8 cellular contexts compared by ENCODE assay signal in genomic region chr20:26207967-26208295, GRCh38.
A peak's percentile ranks its signal among the peaks of the same experiment; 100 is the strongest.
DNase-seq lines count a peak whose midpoint lies in the region; TF ChIP-seq lines count a peak whose summit lies in the region.
"Not testable (repeated sequence)": the region's sequence is repeated elsewhere in the genome, so short reads cannot be mapped to it uniquely, and the experiment has no call there.

No MANE protein-coding gene starts in this region.

- peaks cover 8 to 17% (median 10%) of the 10 kb centered on the region in 4 donors for H3K4me1 Mint-ChIP-seq in CD4-positive, alpha-beta memory T cell
- peaks cover 17% of the 10 kb centered on the region for H3K4me1 Mint-ChIP-seq in activated naive CD4-positive, alpha-beta T cell treated with anti-CD3 and anti-CD28 coated beads, Interleukin-2, amount 10 ng/mL, durations not matched to agents 7 days and 5 days
- not testable (repeated sequence) for H3K4me1 Mint-ChIP-seq in progenitor cell of endocrine pancreas (ENCODE audit: low read depth)

- not testable (repeated sequence) for TF ChIP-seq POLR2A in esophagus muscularis mucosa (IDR thresholded peaks at IDR 0.05; ENCODE audit: low read depth)

- H3K9me3 ChIP-seq in CD4-positive, alpha-beta memory T cell (ENCODE audit: control insufficient read depth in 1 of 2, low read length in 2 of 2); MG63; esophagus muscularis mucosa; subcutaneous abdominal adipose tissue (ENCODE audit: control insufficient read depth in 5 of 5, low read length in 5 of 5): not testable (repeated sequence)

- not testable (repeated sequence) for H3K36me3 Mint-ChIP-seq in CD4-positive, alpha-beta memory T cell; activated naive CD4-positive, alpha-beta T cell treated with anti-CD3 and anti-CD28 coated beads, Interleukin-2, amount 10 ng/mL, durations not matched to agents 7 days and 5 days; progenitor cell of endocrine pancreas (ENCODE audit: insufficient read depth)

- peak overlapping the region in 6 of 7 donors; percentile 33 to 88 (median 63) for H3K27ac Mint-ChIP-seq in CD4-positive, alpha-beta memory T cell
- peak overlapping the region; percentile 25 for H3K27ac Mint-ChIP-seq in activated naive CD4-positive, alpha-beta T cell treated with anti-CD3 and anti-CD28 coated beads, Interleukin-2, amount 10 ng/mL, durations not matched to agents 7 days and 5 days
- H3K27ac Mint-ChIP-seq in progenitor cell of endocrine pancreas = not testable (repeated sequence)

- not testable (repeated sequence) for TF ChIP-seq CTCF in esophagus muscularis mucosa (IDR thresholded peaks at IDR 0.05); progenitor cell of endocrine pancreas (IDR thresholded peaks at IDR 0.05; ENCODE audit: unreplicated experiment)

- not testable (repeated sequence) for TF ChIP-seq EP300 in esophagus muscularis mucosa (IDR thresholded peaks at IDR 0.05)

- DNase-seq in CD4-positive, alpha-beta memory T cell = peak in 4 of 5 donors; percentile 6 to 32 (median 10)
- not testable (repeated sequence) for DNase-seq in MG63; esophagus muscularis mucosa (ENCODE audit: extremely low spot score)
- DNase-seq in activated CD4-positive, alpha-beta T cell treated with anti-CD3 and anti-CD28 coated beads, Interleukin-2, amount 50 U/mL, for 1 hour = peak; percentile 19
- peak; percentile 23 for DNase-seq in activated naive CD4-positive, alpha-beta T cell treated with anti-CD3 and anti-CD28 coated beads, Interleukin-2, amount 10 ng/mL, durations not matched to agents 7 days and 5 days
- peak; percentile 17 for DNase-seq in left kidney (ENCODE audit: low read depth, low spot score)
- DNase-seq in progenitor cell of endocrine pancreas (ENCODE audit: low spot score, unreplicated experiment) = peak; percentile 9

- under 1% methylated on average over 15 of the region's 35 CpGs for WGBS in esophagus muscularis mucosa

- intact Hi-C loops in CD4-positive, alpha-beta memory T cell (cut with micrococcal nuclease); esophagus muscularis mucosa (cut with DNase I): not testable (repeated sequence)

- POLR2A ChIA-PET in CD4-positive, alpha-beta memory T cell (lab: Charles Lee; ENCODE audit: partially characterized antibody) = not testable (repeated sequence)

- CTCF ChIA-PET in CD4-positive, alpha-beta memory T cell (lab: Charles Lee; ENCODE audit: partially characterized antibody); activated naive CD4-positive, alpha-beta T cell treated with anti-CD3 and anti-CD28 coated beads, Interleukin-2, amount 10 ng/mL, durations not matched to agents 7 days and 5 days (lab: Charles Lee): not testable (repeated sequence)

- not testable (repeated sequence) for H3K27me3 ChIP-seq in CD4-positive, alpha-beta memory T cell (ENCODE audit: insufficient read depth, low read length); MG63
- H3K27me3 ChIP-seq in esophagus muscularis mucosa (peaks cover 0 to 48% (median 25%) of the 10 kb centered on the region in 4 donors), subcutaneous abdominal adipose tissue (ENCODE audit: control insufficient read depth in 5 of 5, insufficient read depth in 4 of 5, low read length in 5 of 5) (peaks cover 4 to 18% (median 13%) of the 10 kb centered on the region in 5 donors)

- H3K4me3 ChIP-seq in CD4-positive, alpha-beta memory T cell (ENCODE audit: low read length in 2 of 2) = not testable (repeated sequence)
- peak overlapping the region; percentile 43 for H3K4me3 ChIP-seq in MG63
- peak overlapping the region; percentile 35 to 52 (median 44) for H3K4me3 ChIP-seq in esophagus muscularis mucosa
- H3K4me3 ChIP-seq in subcutaneous abdominal adipose tissue (ENCODE audit: low read depth in 1 of 5, low read length in 5 of 5) = peak overlapping the region in 4 of 5 donors; percentile 36 to 69 (median 45)

- H3K27me3 Mint-ChIP-seq in CD4-positive, alpha-beta memory T cell = peaks cover 9 to 12% of the 10 kb centered on the region in 2 donors
- peaks cover 19% of the 10 kb centered on the region for H3K27me3 Mint-ChIP-seq in activated naive CD4-positive, alpha-beta T cell treated with anti-CD3 and anti-CD28 coated beads, Interleukin-2, amount 10 ng/mL, durations not matched to agents 7 days and 5 days
- peaks cover 49% of the 10 kb centered on the region for H3K27me3 Mint-ChIP-seq in progenitor cell of endocrine pancreas

- H3K27ac ChIP-seq in CD4-positive, alpha-beta memory T cell (ENCODE audit: low read depth, low read length) = peak overlapping the region; percentile 35
- H3K27ac ChIP-seq in esophagus muscularis mucosa (replicated peaks in 1 of 4); subcutaneous abdominal adipose tissue (ENCODE audit: low read depth, low read length): not testable (repeated sequence)

- H3K9ac ChIP-seq in subcutaneous abdominal adipose tissue (ENCODE audit: low read length in 5 of 5) = not testable (repeated sequence)

- peak overlapping the region; percentile 82 to 86 (median 84) for H3K4me3 Mint-ChIP-seq in CD4-positive, alpha-beta memory T cell
- peak overlapping the region; percentile 64 for H3K4me3 Mint-ChIP-seq in activated naive CD4-positive, alpha-beta T cell treated with anti-CD3 and anti-CD28 coated beads, Interleukin-2, amount 10 ng/mL, durations not matched to agents 7 days and 5 days
- peak overlapping the region; percentile 61 for H3K4me3 Mint-ChIP-seq in progenitor cell of endocrine pancreas (ENCODE audit: low read depth)

- peaks cover 0 to 13% (median 7%) of the 10 kb centered on the region in 8 donors for H3K9me3 Mint-ChIP-seq in CD4-positive, alpha-beta memory T cell
- H3K9me3 Mint-ChIP-seq in activated naive CD4-positive, alpha-beta T cell treated with anti-CD3 and anti-CD28 coated beads, Interleukin-2, amount 10 ng/mL, durations not matched to agents 7 days and 5 days; progenitor cell of endocrine pancreas (ENCODE audit: low read depth): not testable (repeated sequence)

- not testable (repeated sequence) for H3K36me3 ChIP-seq in CD4-positive, alpha-beta memory T cell (ENCODE audit: insufficient read depth, low read length); MG63; esophagus muscularis mucosa; subcutaneous abdominal adipose tissue (ENCODE audit: control insufficient read depth in 5 of 5, insufficient read depth in 5 of 5, low read length in 5 of 5)

- not testable (repeated sequence) for H3K4me1 ChIP-seq in CD4-positive, alpha-beta memory T cell (ENCODE audit: insufficient read depth, low read length)
- peaks cover 5 to 21% (median 19%) of the 10 kb centered on the region in 4 donors for H3K4me1 ChIP-seq in esophagus muscularis mucosa
- H3K4me1 ChIP-seq in subcutaneous abdominal adipose tissue (ENCODE audit: control insufficient read depth in 5 of 5, insufficient read depth in 5 of 5, low read length in 5 of 5) = peaks cover 0 to 17% (median 10%) of the 10 kb centered on the region in 5 donors
